8 cellular contexts compared by ENCODE assay signal in the genomic region with DNA sequence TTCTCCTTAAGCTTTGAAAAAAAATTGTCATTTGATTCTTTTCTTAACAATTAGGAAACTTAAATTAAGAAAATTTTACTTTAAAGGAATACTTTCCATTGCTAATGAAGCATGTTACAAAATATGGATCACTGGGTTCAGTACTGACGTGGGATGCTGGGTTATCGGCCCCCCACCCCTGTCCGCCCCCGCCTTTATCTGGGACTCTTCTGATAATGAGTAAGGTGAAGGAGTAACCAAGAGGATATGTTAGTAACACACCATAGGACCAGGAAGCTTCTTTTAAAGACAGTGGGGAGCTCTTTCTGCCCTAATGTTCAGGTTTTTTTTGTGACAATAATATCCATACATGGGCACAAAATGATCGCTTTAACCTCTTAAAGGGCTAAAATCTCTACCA. TPM values are rescaled to one million over a fixed set of nuclear protein-coding genes. Genes with fewer than 3 reads are reported as not detected.
"Had no signal": no experiment of that assay in that cellular context is flagged by ENCODE, and none has a peak within 500 bp of the region (broad histone marks: within the 10 kb centered on the region; RNA-seq: fewer than 3 reads in every experiment).

No MANE protein-coding gene starts in this region.

- ATAC-seq: GM12878 had no signal

- DNase-seq: GDM1, GF-D8 had no signal

- FAIRE-seq: G401.6, GM12878, GM12891, GM12892, GM18507, GM19239 had no signal

- H3K4me3 ChIP-seq: GM12878 had no signal

RNA-seq across cellular contexts. Expression of a gene that starts 29.7 kb away (rescaled TPM):
- total RNA-seq: GM12878 had no signal
- polyA plus RNA-seq: GM12878 had no signal
